ENCODE assay signal across 8 cellular contexts in genomic region chr1:31760422-31760900, GRCh38. TPM values are rescaled to one million over a fixed set of nuclear protein-coding genes. Genes with fewer than 3 reads are reported as not detected.
A peak's percentile ranks its signal among the peaks of the same experiment; 100 is the strongest.
DNase-seq lines count a peak whose midpoint lies in the region; ATAC-seq, FAIRE-seq and TF ChIP-seq lines count a peak whose summit lies in the region.

No MANE protein-coding gene starts in this region.

- no peak for DNase-seq in AG10803 (ENCODE audit: low read depth)
- DNase-seq in HL-60 (ENCODE audit: low read depth in 1 of 2, low spot score in 1 of 2), result no peak
- DNase-seq in GM12878 (ENCODE audit: low read depth, low spot score), result no peak
- no peak for DNase-seq in lower leg skin (ENCODE audit: low spot score in 2 of 2)
- DNase-seq in upper lobe of right lung, result no peak
- DNase-seq in kidney glomerular epithelial cell (lab: John Stamatoyannopoulos, UW), result no peak
- DNase-seq in SIG-M5 (lab: John Stamatoyannopoulos, UW), result no peak

- no TSS peak for BruUV-seq in GM12878 (replicated peaks; lab: Mats Ljungman, UMichigan)

- H3K27me3 ChIP-seq in HL-60 (ENCODE audit: insufficient read depth, poor library complexity, severe bottlenecking) (peaks cover 55% of the 10 kb centered on the region), GM12878 (replicated peaks in 1 of 2; ENCODE audit: control insufficient read depth in 2 of 2, insufficient read depth in 2 of 2, low read length in 1 of 2) (peaks cover 20 to 24% of the 10 kb centered on the region in 2 experiments), upper lobe of right lung (peaks cover 24% of the 10 kb centered on the region)

- RAD21 ChIA-PET in GM12878 (lab: Charles Lee; ENCODE audit: unreplicated experiment), result interaction anchor here (1.1 to 2.1 kb wide), 4 partner anchors 29 to 225 kb away, joined by 3 to 8 read pairs (median 4); no protein-coding TSS in a partner anchor

- 2% methylated on average over 19 of the region's 36 CpGs for WGBS in GM12878 (ENCODE audit: insufficient coverage, insufficient replicate concordance, low lambda C conversion rate, missing lambda C conversion rate)
- WGBS in lower leg skin, 2 donors, result 3 to 14% methylated on average over 21 to 23 of the region's 36 CpGs

- peak overlapping the region; percentile 75; the same call in 1 of the 2 replicates for H3K4me2 ChIP-seq in GM12878 (ENCODE audit: control insufficient read depth, insufficient read depth)

- H3K4me3 ChIP-seq in AG10803 (ENCODE audit: low read length) (peak overlapping the region; percentile 71), HL-60 (replicated peaks; ENCODE audit: insufficient read depth, low read length) (peak overlapping the region; percentile 28), GM12878 (no peak overlapping the region), lower leg skin (ENCODE audit: low read depth, poor library complexity, severe bottlenecking) (peak overlapping the region; percentile 10), upper lobe of right lung (peak overlapping the region; percentile 50)

- POLR2A ChIA-PET in GM12878 (lab: Charles Lee), result interaction anchor here (0.6 kb wide), 2 partner anchors 13 to 610 kb away, joined by 3 to 6 read pairs; no protein-coding TSS in a partner anchor

- H3K9ac ChIP-seq in GM12878 (ENCODE audit: control insufficient read depth, insufficient read depth, low read length), result no peak overlapping the region

- TF ChIP-seq RAD21 in GM12878 (IDR thresholded peaks at IDR 0.05; ENCODE audit: insufficient read depth, low read depth, low read length), result no peak

- H3K27ac ChIP-seq in HL-60 (replicated peaks) (no peak overlapping the region), GM12878 (ENCODE audit: control insufficient read depth, insufficient read depth) (no peak overlapping the region), upper lobe of right lung (no peak overlapping the region)

- SMC1A ChIA-PET in GM12878 (lab: Charles Lee; ENCODE audit: uncharacterized antibody, unreplicated experiment), result interaction anchor here (1.1 to 1.4 kb wide), 2 partner anchors 15 to 16 kb away, joined by 4 read pairs; no protein-coding TSS in a partner anchor

- TF ChIP-seq POLR2A in GM12878 (IDR thresholded peaks at IDR 0.05; ENCODE audit: low read depth, low read length) (no peak), lower leg skin (IDR thresholded peaks at IDR 0.05) (no peak)

- in situ Hi-C loops in GM12878 (cut with MboI), result no loop called here

- H3K9me3 ChIP-seq in GM12878 (replicated peaks; ENCODE audit: control insufficient read depth, insufficient read depth, low read length) (no peaks in the 10 kb centered on the region), upper lobe of right lung (no peaks in the 10 kb centered on the region)

- H3K4me1 ChIP-seq in GM12878 (ENCODE audit: control insufficient read depth, insufficient read depth, low read length) (peaks cover 8% of the 10 kb centered on the region), upper lobe of right lung (peaks cover 21% of the 10 kb centered on the region)

- intact Hi-C loops in GM12878 (cut with micrococcal nuclease; ENCODE audit: unreplicated experiment), result no loop called here
- intact Hi-C loops in lower leg skin (cut with DNase I; ENCODE audit: low total_unique reads), result no loop called here
- intact Hi-C loops in upper lobe of right lung (cut with DNase I), result no loop called here

- H3K36me3 ChIP-seq in GM12878 (ENCODE audit: control insufficient read depth in 2 of 2, insufficient read depth in 2 of 2, low read length in 1 of 2) (no peaks in the 10 kb centered on the region), upper lobe of right lung (no peaks in the 10 kb centered on the region)

- H4K20me1 ChIP-seq in GM12878 (ENCODE audit: control insufficient read depth, insufficient read depth), result no peaks in the 10 kb centered on the region

- FAIRE-seq in GM12878 (lab: Jason Lieb, UNC), result no peak

- H3K79me2 ChIP-seq in GM12878 (ENCODE audit: control insufficient read depth, insufficient read depth, low read length), result no peaks in the 10 kb centered on the region

- CTCF ChIA-PET in GM12878 (lab: Yijun Ruan, JAX), result interaction anchor here (0.6 to 3.6 kb wide), 3 partner anchors 15 to 114 kb away, joined by 3 to 18 read pairs (median 11); no protein-coding TSS in a partner anchor

- TF ChIP-seq CTCF in AG10803 (conservative IDR thresholded peaks at IDR 0.05; ENCODE audit: low read length), result no peak
- no peak for TF ChIP-seq CTCF in HL-60 (IDR thresholded peaks at IDR 0.05; ENCODE audit: insufficient read depth, low read length)
- no peak for TF ChIP-seq CTCF in GM12878 (IDR thresholded peaks at IDR 0.05 in 2 of 3, conservative IDR thresholded peaks at IDR 0.05 in 1 of 3; ENCODE audit: control insufficient read depth in 2 of 3, extremely low read depth in 1 of 3, insufficient read depth in 1 of 3, low read depth in 3 of 3, low read length in 3 of 3)
- TF ChIP-seq CTCF in lower leg skin (IDR thresholded peaks at IDR 0.05), result no peak
- no peak for TF ChIP-seq CTCF in upper lobe of right lung (IDR thresholded peaks at IDR 0.05)

- H2AFZ ChIP-seq in GM12878 (ENCODE audit: control insufficient read depth, low read depth, low read length), result peak overlapping the region; percentile 24

- ATAC-seq in GM12878, result peak; percentile 18
- ATAC-seq in upper lobe of right lung, result no peak
- ATAC-seq in HG03457 (IDR thresholded peaks at IDR 0.05; ENCODE audit: unreplicated experiment), result no peak

- no peak for TF ChIP-seq EP300 in GM12878 (IDR thresholded peaks at IDR 0.05; ENCODE audit: borderline replicate concordance in 1 of 2, control insufficient read depth in 1 of 2, low read depth in 2 of 2, low read length in 2 of 2)

TF ChIP-seq in GM12878, 131 proteins besides CTCF, POLR2A, EP300 and RAD21 (continues in another document):
- TF ChIP-seq KDM1A (IDR thresholded peaks at IDR 0.05; ENCODE audit: borderline replicate concordance), result no peak

RNA-seq across cellular contexts. Expression of gene ADGRB2, which starts 3.7 kb away (rescaled TPM):
- total RNA-seq in GM12878 (2013; cell fraction: nucleolus; rRNA removed), result 0.91 and 1.6 TPM in 2 replicates
- 0.11 TPM in 2 replicates for total RNA-seq in GM12878 (2014; rRNA removed)
- 0.18 TPM in 1 of 2 replicates, not detected in the other for total RNA-seq in GM12878 (2014; rRNA removed; fragmentation: Illumina TruSeq; extraction: Trizol)
- 0.27 and 0.33 TPM in 2 replicates for total RNA-seq in GM12878 (2021)
- polyA plus RNA-seq in GM12878 (2011; ENCODE audit: low read depth), result not detected
- 0.13 and 0.20 TPM in 2 replicates for polyA plus RNA-seq in GM12878 (2011; rRNA removed)
- polyA plus RNA-seq in GM12878 (2011; cell fraction: cytosol; rRNA removed), result 0.42 and 0.43 TPM in 2 replicates
- 3.0 and 3.2 TPM in 2 replicates for polyA plus RNA-seq in GM12878 (2011; cell fraction: nucleus; rRNA removed)
- polyA plus RNA-seq in GM12878 (2012), result 0.09 and 0.18 TPM in 2 replicates
- polyA plus RNA-seq in GM12878 (2014; fragmentation: Illumina TruSeq; extraction: Trizol), result not detected in 2 replicates
- not detected for polyA plus RNA-seq in GM12878 (2014; fragmentation: Nextera tagmentation; extraction: Ambion mirVana)
- polyA plus RNA-seq in GM12878 (2014; rRNA removed), result 0.06 and 0.18 TPM in 2 replicates
- polyA plus RNA-seq in GM12878 (2016; fragmentation: Nextera tagmentation; extraction: Ambion mirVana), result under 1 TPM in 1 of 2 experiments, not detected in 1; 0.11 TPM
- polyA minus RNA-seq in GM12878 (2011; rRNA and poly(A)+ RNA removed), result 0.22 and 0.26 TPM in 2 replicates
- polyA minus RNA-seq in GM12878 (2011; cell fraction: cytosol; rRNA and poly(A)+ RNA removed), result not detected in 2 replicates
- polyA minus RNA-seq in GM12878 (2011; cell fraction: nucleus; rRNA and poly(A)+ RNA removed), result 0.29 and 0.48 TPM in 2 replicates
- total RNA-seq in lower leg skin, result 1 to 10 TPM; 2.2 to 4.6 (median 3.3) TPM
- 0.69 TPM for total RNA-seq in upper lobe of right lung

RNA-seq across cellular contexts. Expression of gene SPOCD1, which starts 55.4 kb away (rescaled TPM):
- not detected in 2 replicates for total RNA-seq in GM12878 (2013; cell fraction: nucleolus; rRNA removed)
- 0.11 and 0.16 TPM in 2 replicates for total RNA-seq in GM12878 (2014; rRNA removed)
- 0.13 and 0.23 TPM in 2 replicates for total RNA-seq in GM12878 (2014; rRNA removed; fragmentation: Illumina TruSeq; extraction: Trizol)
- 0.23 and 0.56 TPM in 2 replicates for total RNA-seq in GM12878 (2021)
- polyA plus RNA-seq in GM12878 (2011; ENCODE audit: low read depth), result 0.08 TPM
- not detected in 2 replicates for polyA plus RNA-seq in GM12878 (2011; rRNA removed)
- not detected in 2 replicates for polyA plus RNA-seq in GM12878 (2011; cell fraction: cytosol; rRNA removed)
- polyA plus RNA-seq in GM12878 (2011; cell fraction: nucleus; rRNA removed), result 0.03 and 0.29 TPM in 2 replicates
- 0.07 and 0.23 TPM in 2 replicates for polyA plus RNA-seq in GM12878 (2012)
- 0.13 TPM in 1 of 2 replicates, not detected in the other for polyA plus RNA-seq in GM12878 (2014; fragmentation: Illumina TruSeq; extraction: Trizol)
- polyA plus RNA-seq in GM12878 (2014; fragmentation: Nextera tagmentation; extraction: Ambion mirVana), result under 1 TPM in 1 of 2 experiments, not detected in 1; 0.02 TPM
- polyA plus RNA-seq in GM12878 (2014; rRNA removed), result 0.34 and 0.65 TPM in 2 replicates
- not detected for polyA plus RNA-seq in GM12878 (2016; fragmentation: Nextera tagmentation; extraction: Ambion mirVana)
- not detected in 2 replicates for polyA minus RNA-seq in GM12878 (2011; rRNA and poly(A)+ RNA removed)
- polyA minus RNA-seq in GM12878 (2011; cell fraction: cytosol; rRNA and poly(A)+ RNA removed), result not detected in 2 replicates
- polyA minus RNA-seq in GM12878 (2011; cell fraction: nucleus; rRNA and poly(A)+ RNA removed), result not detected in 2 replicates
- total RNA-seq in lower leg skin, result under 1 TPM in 2 of 4 donors, not detected in 2; 0.13 to 0.51 TPM
- 31.4 TPM for total RNA-seq in upper lobe of right lung

RNA-seq across cellular contexts. Expression of gene COL16A1, which starts 56.6 kb away (rescaled TPM):
- total RNA-seq in GM12878 (2013; cell fraction: nucleolus; rRNA removed), result 6.3 and 9.6 TPM in 2 replicates
- total RNA-seq in GM12878 (2014; rRNA removed) (0.60 and 0.79 TPM in 2 replicates), GM12878 (2014; rRNA removed; fragmentation: Illumina TruSeq; extraction: Trizol) (0.63 and 0.92 TPM in 2 replicates), GM12878 (2021) (3.7 and 3.9 TPM in 2 replicates), lower leg skin (100 to 1,000 TPM in 2 of 4 donors, 10 to 100 TPM in 2; 79.7 to 128 (median 94.7) TPM), upper lobe of right lung (28.9 TPM)
- polyA plus RNA-seq in GM12878 (2011; ENCODE audit: low read depth), result 0.12 TPM
- polyA plus RNA-seq in GM12878 (2011; rRNA removed) (2.0 and 3.1 TPM in 2 replicates), GM12878 (2014; fragmentation: Illumina TruSeq; extraction: Trizol) (0.40 and 0.65 TPM in 2 replicates), GM12878 (2014; fragmentation: Nextera tagmentation; extraction: Ambion mirVana) (under 1 TPM; 0.02 to 0.04 TPM), GM12878 (2014; rRNA removed) (1.5 and 1.6 TPM in 2 replicates), GM12878 (2016; fragmentation: Nextera tagmentation; extraction: Ambion mirVana) (under 1 TPM; 0.14 to 0.56 TPM)
- 2.2 and 3.6 TPM in 2 replicates for polyA plus RNA-seq in GM12878 (2011; cell fraction: cytosol; rRNA removed)
- polyA plus RNA-seq in GM12878 (2011; cell fraction: nucleus; rRNA removed), result 30.0 and 30.6 TPM in 2 replicates
- polyA plus RNA-seq in GM12878 (2012), result 1.1 and 1.4 TPM in 2 replicates
- 2.1 and 4.5 TPM in 2 replicates for polyA minus RNA-seq in GM12878 (2011; rRNA and poly(A)+ RNA removed)
- 0.73 and 1.1 TPM in 2 replicates for polyA minus RNA-seq in GM12878 (2011; cell fraction: cytosol; rRNA and poly(A)+ RNA removed)
- polyA minus RNA-seq in GM12878 (2011; cell fraction: nucleus; rRNA and poly(A)+ RNA removed), result 6.5 and 7.7 TPM in 2 replicates

Comparison
In these comparisons a context has a peak if more than half of its experiments do, and no peak if none do; other contexts are left out.
1. RNA of gene SPOCD1, which starts 55.4 kb away (total RNA-seq): 31.4 TPM in upper lobe of right lung (single experiment); 0.11 to 0.56 TPM in GM12878 and 0.13 to 0.51 TPM in lower leg skin; every median in the first group is over 10 times any median in the second.